1 cellular context compared by ENCODE assay signal in genomic region chr3:32419766-32420137, GRCh38.
TF ChIP-seq lines count a peak whose summit lies in the region.

No MANE protein-coding gene starts in this region.

TF ChIP-seq in WTC11, 78 proteins besides CTCF, POLR2A, EP300 and RAD21 (continued from another document):
- no peak for TF ChIP-seq HMGXB4 (CRISPR knock-in tag; IDR thresholded peaks at IDR 0.05)
- no peak for TF ChIP-seq GRHL2 (CRISPR knock-in tag; IDR thresholded peaks at IDR 0.05; ENCODE audit: insufficient replicate concordance, severe bottlenecking)
- TF ChIP-seq SP1 (CRISPR knock-in tag; conservative IDR thresholded peaks at IDR 0.05), result no peak
- no peak for TF ChIP-seq ZMAT4 (CRISPR knock-in tag; IDR thresholded peaks at IDR 0.05)
- no peak for TF ChIP-seq ZNF425 (CRISPR knock-in tag; conservative IDR thresholded peaks at IDR 0.05)
- TF ChIP-seq RORB (CRISPR knock-in tag; IDR thresholded peaks at IDR 0.05), result no peak
- TF ChIP-seq TP53 (CRISPR knock-in tag; IDR thresholded peaks at IDR 0.05), result no peak
- no peak for TF ChIP-seq JUN (CRISPR knock-in tag; IDR thresholded peaks at IDR 0.05)
- no peak for TF ChIP-seq ZSCAN18 (CRISPR knock-in tag; IDR thresholded peaks at IDR 0.05)
- TF ChIP-seq ZNF532 (CRISPR knock-in tag; IDR thresholded peaks at IDR 0.05; ENCODE audit: borderline replicate concordance), result no peak
- TF ChIP-seq NR2C2 (CRISPR knock-in tag; IDR thresholded peaks at IDR 0.05), result no peak
- TF ChIP-seq PREB (CRISPR knock-in tag; IDR thresholded peaks at IDR 0.05; ENCODE audit: borderline replicate concordance), result no peak
